ENCODE assay signal across 8 cellular contexts in genomic region chr3:196288141-196288460, GRCh38. TPM values are rescaled to one million over a fixed set of nuclear protein-coding genes. Genes with fewer than 3 reads are reported as not detected.
DNase-seq lines count a peak whose midpoint lies in the region; ATAC-seq lines count a peak whose summit lies in the region.

No MANE protein-coding gene starts in this region.

- ATAC-seq in activated naive CD4-positive, alpha-beta T cell treated with anti-CD3 and anti-CD28 coated beads, Interleukin-2, amount 50 U/mL, for 72 hours, result no peak
- ATAC-seq in effector memory CD8-positive, alpha-beta T cell (replicated peaks), result no peak
- ATAC-seq in natural killer cell treated with Interleukin-12 subunit alpha and Interleukin-12 subunit beta and Interleukin-15 and Interleukin-18, amount 100 ng/mL, for 72 hours, result no peak
- no peak for ATAC-seq in GM18907 (IDR thresholded peaks at IDR 0.05; ENCODE audit: unreplicated experiment)

- peaks cover 48% of the 10 kb centered on the region for H3K4me1 Mint-ChIP-seq in activated naive CD4-positive, alpha-beta T cell treated with anti-CD3 and anti-CD28 coated beads, Interleukin-2, amount 10 ng/mL, durations not matched to agents 7 days and 5 days
- H3K4me1 Mint-ChIP-seq in effector memory CD8-positive, alpha-beta T cell (ENCODE audit: low read depth in 2 of 2), result peaks cover 26 to 43% of the 10 kb centered on the region in 2 donors
- H3K4me1 Mint-ChIP-seq in natural killer cell treated with Interleukin-12 subunit alpha and Interleukin-12 subunit beta and Interleukin-15 and Interleukin-18, amount 100 ng/mL, for 72 hours (ENCODE audit: low read depth in 2 of 2), result peaks cover 34 to 45% of the 10 kb centered on the region in 2 donors

- peak overlapping the region; percentile 94 for H3K27ac Mint-ChIP-seq in activated naive CD4-positive, alpha-beta T cell treated with anti-CD3 and anti-CD28 coated beads, Interleukin-2, amount 10 ng/mL, durations not matched to agents 7 days and 5 days
- peak overlapping the region in 1 of 2 donors; percentile 96 for H3K27ac Mint-ChIP-seq in activated naive CD4-positive, alpha-beta T cell treated with anti-CD3 and anti-CD28 coated beads, Interleukin-2, amount 50 U/mL, for 72 hours
- peak overlapping the region; percentile 98 for H3K27ac Mint-ChIP-seq in effector memory CD8-positive, alpha-beta T cell
- peak overlapping the region; percentile 97 to 99 for H3K27ac Mint-ChIP-seq in natural killer cell treated with Interleukin-12 subunit alpha and Interleukin-12 subunit beta and Interleukin-15 and Interleukin-18, amount 100 ng/mL, for 72 hours

- CTCF ChIA-PET in activated naive CD4-positive, alpha-beta T cell treated with anti-CD3 and anti-CD28 coated beads, Interleukin-2, amount 10 ng/mL, durations not matched to agents 7 days and 5 days (lab: Charles Lee), result no interaction called here

- peaks cover 25% of the 10 kb centered on the region for H3K36me3 Mint-ChIP-seq in activated naive CD4-positive, alpha-beta T cell treated with anti-CD3 and anti-CD28 coated beads, Interleukin-2, amount 10 ng/mL, durations not matched to agents 7 days and 5 days
- H3K36me3 Mint-ChIP-seq in activated naive CD4-positive, alpha-beta T cell treated with anti-CD3 and anti-CD28 coated beads, Interleukin-2, amount 50 U/mL, for 72 hours, result peaks cover 11 to 18% of the 10 kb centered on the region in 2 donors
- peaks cover 12% of the 10 kb centered on the region for H3K36me3 Mint-ChIP-seq in effector memory CD8-positive, alpha-beta T cell (ENCODE audit: insufficient read depth)
- peaks cover 10% of the 10 kb centered on the region for H3K36me3 Mint-ChIP-seq in natural killer cell treated with Interleukin-12 subunit alpha and Interleukin-12 subunit beta and Interleukin-15 and Interleukin-18, amount 100 ng/mL, for 72 hours

- H3K27me3 Mint-ChIP-seq in activated naive CD4-positive, alpha-beta T cell treated with anti-CD3 and anti-CD28 coated beads, Interleukin-2, amount 10 ng/mL, durations not matched to agents 7 days and 5 days, result no peaks in the 10 kb centered on the region
- no peaks in the 10 kb centered on the region for H3K27me3 Mint-ChIP-seq in effector memory CD8-positive, alpha-beta T cell
- no peaks in the 10 kb centered on the region for H3K27me3 Mint-ChIP-seq in natural killer cell treated with Interleukin-12 subunit alpha and Interleukin-12 subunit beta and Interleukin-15 and Interleukin-18, amount 100 ng/mL, for 72 hours

- DNase-seq in activated naive CD4-positive, alpha-beta T cell treated with anti-CD3 and anti-CD28 coated beads, Interleukin-2, amount 10 ng/mL, durations not matched to agents 7 days and 5 days, result no peak
- DNase-seq in activated naive CD4-positive, alpha-beta T cell treated with anti-CD3 and anti-CD28 coated beads, Interleukin-2, amount 50 U/mL, for 72 hours (ENCODE audit: low spot score in 2 of 2), result no peak
- DNase-seq in NCI-H82 treated with DMSO at 0.1 percent for 48 hours (lab: John Stamatoyannopoulos, UW; ENCODE audit: unreplicated experiment) (peak; percentile 53), ureter (ENCODE audit: low spot score) (no peak)
- peak in 1 of 3 experiments; percentile 47 for DNase-seq in effector memory CD8-positive, alpha-beta T cell
- DNase-seq in natural killer cell treated with Interleukin-12 subunit alpha and Interleukin-12 subunit beta and Interleukin-15 and Interleukin-18, amount 100 ng/mL, for 72 hours (ENCODE audit: low spot score), result no peak
- no peak for DNase-seq in stimulated activated naive CD4-positive, alpha-beta T cell treated with Interleukin-2 at 50 U/mL for 16 hours (lab: John Stamatoyannopoulos, UW)

- H3K9me3 Mint-ChIP-seq in activated naive CD4-positive, alpha-beta T cell treated with anti-CD3 and anti-CD28 coated beads, Interleukin-2, amount 10 ng/mL, durations not matched to agents 7 days and 5 days, result no peaks in the 10 kb centered on the region
- H3K9me3 Mint-ChIP-seq in activated naive CD4-positive, alpha-beta T cell treated with anti-CD3 and anti-CD28 coated beads, Interleukin-2, amount 50 U/mL, for 72 hours, result no peaks in the 10 kb centered on the region
- no peaks in the 10 kb centered on the region for H3K9me3 Mint-ChIP-seq in effector memory CD8-positive, alpha-beta T cell
- H3K9me3 Mint-ChIP-seq in natural killer cell treated with Interleukin-12 subunit alpha and Interleukin-12 subunit beta and Interleukin-15 and Interleukin-18, amount 100 ng/mL, for 72 hours, result no peaks in the 10 kb centered on the region

- H3K4me3 Mint-ChIP-seq in activated naive CD4-positive, alpha-beta T cell treated with anti-CD3 and anti-CD28 coated beads, Interleukin-2, amount 10 ng/mL, durations not matched to agents 7 days and 5 days, result peak overlapping the region; percentile 98
- H3K4me3 Mint-ChIP-seq in effector memory CD8-positive, alpha-beta T cell, result peak overlapping the region; percentile 97 to 98
- peak overlapping the region; percentile 100 for H3K4me3 Mint-ChIP-seq in natural killer cell treated with Interleukin-12 subunit alpha and Interleukin-12 subunit beta and Interleukin-15 and Interleukin-18, amount 100 ng/mL, for 72 hours

RNA-seq across cellular contexts. Expression of gene PCYT1A, which starts 0.6 kb away (rescaled TPM):
- 10 to 100 TPM; 28.1 to 40.3 TPM for total RNA-seq in activated naive CD4-positive, alpha-beta T cell treated with anti-CD3 and anti-CD28 coated beads, Interleukin-2, amount 50 U/mL, for 72 hours
- total RNA-seq in natural killer cell treated with Interleukin-12 subunit alpha and Interleukin-12 subunit beta and Interleukin-15 and Interleukin-18, amount 100 ng/mL, for 72 hours, result 100 to 1,000 TPM in 1 of 2 donors, 10 to 100 TPM in 1; 99.7 to 129 TPM
- total RNA-seq in ureter, result 65.7 TPM

RNA-seq across cellular contexts. Expression of gene DYNLT2B, which starts 29.9 kb away (rescaled TPM):
- 10 to 100 TPM in 1 of 2 donors, 1 to 10 TPM in 1; 7.4 to 13.1 TPM for total RNA-seq in activated naive CD4-positive, alpha-beta T cell treated with anti-CD3 and anti-CD28 coated beads, Interleukin-2, amount 50 U/mL, for 72 hours
- total RNA-seq in natural killer cell treated with Interleukin-12 subunit alpha and Interleukin-12 subunit beta and Interleukin-15 and Interleukin-18, amount 100 ng/mL, for 72 hours, result 10 to 100 TPM; 10.1 to 12.7 TPM
- 6.9 TPM for total RNA-seq in ureter

RNA-seq across cellular contexts. Expression of gene TM4SF19, which starts 50.1 kb away (rescaled TPM):
- under 1 TPM in 1 of 2 donors, not detected in 1; 0.20 TPM for total RNA-seq in activated naive CD4-positive, alpha-beta T cell treated with anti-CD3 and anti-CD28 coated beads, Interleukin-2, amount 50 U/mL, for 72 hours
- total RNA-seq in natural killer cell treated with Interleukin-12 subunit alpha and Interleukin-12 subunit beta and Interleukin-15 and Interleukin-18, amount 100 ng/mL, for 72 hours, result under 1 TPM in 1 of 2 donors, not detected in 1; 0.81 TPM
- 0.49 TPM for total RNA-seq in ureter
